ENCODE assay signal across 9 cellular contexts in genomic region chr1:88801575-88802208, GRCh38.
A peak's percentile ranks its signal among the peaks of the same experiment; 100 is the strongest.
DNase-seq lines count a peak whose midpoint lies in the region; ATAC-seq and TF ChIP-seq lines count a peak whose summit lies in the region.
"Had no signal": no experiment of that assay in that cellular context is flagged by ENCODE, and none has a peak within 500 bp of the region (broad histone marks: within the 10 kb centered on the region; RNA-seq: fewer than 3 reads in every experiment).

No MANE protein-coding gene starts in this region.

- H3K4me3 ChIP-seq in HEK293 (ENCODE audit: low read depth, low read length): no peak overlapping the region
- H3K4me3 ChIP-seq in foreskin fibroblast (ENCODE audit: low read depth in 1 of 2, low read length in 2 of 2): no peak overlapping the region
- no peak overlapping the region for H3K4me3 ChIP-seq in H7 (ENCODE audit: insufficient read depth, low read depth, low read length)

- no peaks in the 10 kb centered on the region for H3K27me3 ChIP-seq in CD4-positive, alpha-beta T cell (ENCODE audit: control insufficient read depth, insufficient read depth, low read length)
- no peaks in the 10 kb centered on the region for H3K27me3 ChIP-seq in H7 (ENCODE audit: control insufficient read depth, insufficient read depth, low read length)

- no peaks in the 10 kb centered on the region for H3K4me1 ChIP-seq in HEK293 (ENCODE audit: control insufficient read depth, insufficient read depth, low read length)

- H3K36me3 ChIP-seq in HEK293 (ENCODE audit: control insufficient read depth in 2 of 2, insufficient read depth in 1 of 2, low read length in 2 of 2) (peaks cover 8 to 58% of the 10 kb centered on the region in 2 experiments), H7 (replicated peaks; ENCODE audit: control insufficient read depth, insufficient read depth, low read length) (peaks cover 5% of the 10 kb centered on the region)

- H3K9me3 ChIP-seq in HEK293 (ENCODE audit: control insufficient read depth, insufficient read depth, low read depth, low read length): no peaks in the 10 kb centered on the region
- H3K9me3 ChIP-seq in CD4-positive, alpha-beta T cell (ENCODE audit: control insufficient read depth, low read length): no peaks in the 10 kb centered on the region

- H3K27me3 Mint-ChIP-seq in CD14-positive monocyte (ENCODE audit: low read depth in 3 of 3): no peaks in the 10 kb centered on the region
- H3K27me3 Mint-ChIP-seq in T-helper 1 cell treated with Interleukin-12 subunit alpha and Interleukin-12 subunit beta and Interleukin-4 antibody, amounts not matched to agents 30 μg/mL and 1 μg/mL, for 36 hours (ENCODE audit: low read depth): no peaks in the 10 kb centered on the region
- H3K27me3 Mint-ChIP-seq in CD4-positive, alpha-beta T cell: no peaks in the 10 kb centered on the region

- DNase-seq in CD14-positive monocyte (ENCODE audit: low spot score) (no peak), foreskin fibroblast (peak; percentile 7 to 33), cardiac septum (ENCODE audit: low spot score) (no peak), H7 (no peak), activated gamma-delta T cell (lab: John Stamatoyannopoulos, UW) (no peak)
- DNase-seq in CD4-positive, alpha-beta T cell: no peak
- DNase-seq: natural killer cell had no signal

- peak overlapping the region in 6 of 7 donors; percentile 12 to 65 (median 40) for H3K27ac Mint-ChIP-seq in CD14-positive monocyte
- peak overlapping the region; percentile 68 for H3K27ac Mint-ChIP-seq in T-helper 1 cell treated with Interleukin-12 subunit alpha and Interleukin-12 subunit beta and Interleukin-4 antibody, amounts not matched to agents 30 μg/mL and 1 μg/mL, for 36 hours
- no peak overlapping the region for H3K27ac Mint-ChIP-seq in CD4-positive, alpha-beta T cell

- intact Hi-C loops in CD14-positive monocyte (cut with micrococcal nuclease): no loop called here
- intact Hi-C loops in cardiac septum (cut with DNase I): no loop called here
- intact Hi-C loops in CD4-positive, alpha-beta T cell (cut with DNase I, micrococcal nuclease): loop anchor here in 1 of 2 experiments (5.0 kb wide), 1 partner anchor 76 kb away; no protein-coding TSS in a partner anchor

- peaks cover 22% of the 10 kb centered on the region for H3K4me1 Mint-ChIP-seq in CD14-positive monocyte
- peaks cover 16% of the 10 kb centered on the region for H3K4me1 Mint-ChIP-seq in T-helper 1 cell treated with Interleukin-12 subunit alpha and Interleukin-12 subunit beta and Interleukin-4 antibody, amounts not matched to agents 30 μg/mL and 1 μg/mL, for 36 hours (ENCODE audit: low read depth)
- H3K4me1 Mint-ChIP-seq in CD4-positive, alpha-beta T cell (ENCODE audit: low read depth): peaks cover 13% of the 10 kb centered on the region

- H3K27ac ChIP-seq in HEK293 (ENCODE audit: extremely low read depth, low read depth, low read length): no peak overlapping the region; the same call in 1 of the 2 replicates
- H3K27ac ChIP-seq in CD4-positive, alpha-beta T cell (ENCODE audit: low read depth, low read length): no peak overlapping the region

- ATAC-seq in CD4-positive, alpha-beta T cell (ENCODE audit: poor library complexity): no peak
- ATAC-seq: natural killer cell had no signal

- peaks cover 66 to 80% of the 10 kb centered on the region in 2 donors for H3K36me3 Mint-ChIP-seq in CD14-positive monocyte
- H3K36me3 Mint-ChIP-seq in T-helper 1 cell treated with Interleukin-12 subunit alpha and Interleukin-12 subunit beta and Interleukin-4 antibody, amounts not matched to agents 30 μg/mL and 1 μg/mL, for 36 hours (ENCODE audit: low read depth): peaks cover 43% of the 10 kb centered on the region
- peaks cover 75% of the 10 kb centered on the region for H3K36me3 Mint-ChIP-seq in CD4-positive, alpha-beta T cell (ENCODE audit: low read depth)
- H3K36me3 Mint-ChIP-seq: natural killer cell had no signal

- no peak for TF ChIP-seq CTCF in CD14-positive monocyte (IDR thresholded peaks at IDR 0.05)
- no peak for TF ChIP-seq CTCF in HEK293 (tag by site-specific recombination; IDR thresholded peaks at IDR 0.05)
- TF ChIP-seq CTCF in foreskin fibroblast (IDR thresholded peaks at IDR 0.05; ENCODE audit: low read depth, low read length): no peak
- no peak for TF ChIP-seq CTCF in CD4-positive, alpha-beta T cell (IDR thresholded peaks at IDR 0.05)

- no peak overlapping the region for H3K4me3 Mint-ChIP-seq in CD14-positive monocyte
- H3K4me3 Mint-ChIP-seq in T-helper 1 cell treated with Interleukin-12 subunit alpha and Interleukin-12 subunit beta and Interleukin-4 antibody, amounts not matched to agents 30 μg/mL and 1 μg/mL, for 36 hours: no peak overlapping the region
- no peak overlapping the region for H3K4me3 Mint-ChIP-seq in CD4-positive, alpha-beta T cell
- H3K4me3 Mint-ChIP-seq: natural killer cell had no signal

- POLR2A ChIA-PET in HEK293 (lab: Yijun Ruan, JAX): interaction anchor here (0.6 kb wide), 1 partner anchor 22 kb away, joined by 3 read pairs; no protein-coding TSS in a partner anchor
- POLR2A ChIA-PET in CD4-positive, alpha-beta T cell (lab: Charles Lee): interaction anchor here (1.0 kb wide), 1 partner anchor 21 kb away, joined by 3 read pairs; no protein-coding TSS in a partner anchor

- H3K9me3 Mint-ChIP-seq in CD14-positive monocyte: peaks cover 0 to 23% (median 16%) of the 10 kb centered on the region in 7 donors
- H3K9me3 Mint-ChIP-seq in T-helper 1 cell treated with Interleukin-12 subunit alpha and Interleukin-12 subunit beta and Interleukin-4 antibody, amounts not matched to agents 30 μg/mL and 1 μg/mL, for 36 hours: peaks cover 12% of the 10 kb centered on the region
- no peaks in the 10 kb centered on the region for H3K9me3 Mint-ChIP-seq in CD4-positive, alpha-beta T cell
- H3K9me3 Mint-ChIP-seq: natural killer cell had no signal

- CTCF ChIA-PET in HEK293 (lab: Yijun Ruan, JAX): interaction anchor here (0.6 to 2.1 kb wide), 7 partner anchors 9 to 75 kb away, joined by 3 to 8 read pairs (median 3); no protein-coding TSS in a partner anchor
- CTCF ChIA-PET in CD4-positive, alpha-beta T cell (lab: Charles Lee): interaction anchor here (1.1 kb wide), 1 partner anchor 12 kb away, joined by 3 read pairs; no protein-coding TSS in a partner anchor

TF ChIP-seq in HEK293, 187 proteins besides CTCF, POLR2A, EP300 and RAD21:
- TF ChIP-seq ZNF302 (tag by site-specific recombination; IDR thresholded peaks at IDR 0.05; ENCODE audit: low read depth) (no peak), ZNF354C (tag by site-specific recombination; IDR thresholded peaks at IDR 0.05; ENCODE audit: borderline replicate concordance, low read depth) (no peak), SETDB1 (IDR thresholded peaks at IDR 0.05; ENCODE audit: insufficient read length, low read length) (peak; percentile 99), ZNF248 (tag by site-specific recombination; IDR thresholded peaks at IDR 0.05) (no peak), TRIM28 (IDR thresholded peaks at IDR 0.05; ENCODE audit: borderline replicate concordance, low read length) (peak; percentile 86), ZNF529 (tag by site-specific recombination; IDR thresholded peaks at IDR 0.05; ENCODE audit: insufficient replicate concordance) (no peak)
- TF ChIP-seq, protein P1, sequence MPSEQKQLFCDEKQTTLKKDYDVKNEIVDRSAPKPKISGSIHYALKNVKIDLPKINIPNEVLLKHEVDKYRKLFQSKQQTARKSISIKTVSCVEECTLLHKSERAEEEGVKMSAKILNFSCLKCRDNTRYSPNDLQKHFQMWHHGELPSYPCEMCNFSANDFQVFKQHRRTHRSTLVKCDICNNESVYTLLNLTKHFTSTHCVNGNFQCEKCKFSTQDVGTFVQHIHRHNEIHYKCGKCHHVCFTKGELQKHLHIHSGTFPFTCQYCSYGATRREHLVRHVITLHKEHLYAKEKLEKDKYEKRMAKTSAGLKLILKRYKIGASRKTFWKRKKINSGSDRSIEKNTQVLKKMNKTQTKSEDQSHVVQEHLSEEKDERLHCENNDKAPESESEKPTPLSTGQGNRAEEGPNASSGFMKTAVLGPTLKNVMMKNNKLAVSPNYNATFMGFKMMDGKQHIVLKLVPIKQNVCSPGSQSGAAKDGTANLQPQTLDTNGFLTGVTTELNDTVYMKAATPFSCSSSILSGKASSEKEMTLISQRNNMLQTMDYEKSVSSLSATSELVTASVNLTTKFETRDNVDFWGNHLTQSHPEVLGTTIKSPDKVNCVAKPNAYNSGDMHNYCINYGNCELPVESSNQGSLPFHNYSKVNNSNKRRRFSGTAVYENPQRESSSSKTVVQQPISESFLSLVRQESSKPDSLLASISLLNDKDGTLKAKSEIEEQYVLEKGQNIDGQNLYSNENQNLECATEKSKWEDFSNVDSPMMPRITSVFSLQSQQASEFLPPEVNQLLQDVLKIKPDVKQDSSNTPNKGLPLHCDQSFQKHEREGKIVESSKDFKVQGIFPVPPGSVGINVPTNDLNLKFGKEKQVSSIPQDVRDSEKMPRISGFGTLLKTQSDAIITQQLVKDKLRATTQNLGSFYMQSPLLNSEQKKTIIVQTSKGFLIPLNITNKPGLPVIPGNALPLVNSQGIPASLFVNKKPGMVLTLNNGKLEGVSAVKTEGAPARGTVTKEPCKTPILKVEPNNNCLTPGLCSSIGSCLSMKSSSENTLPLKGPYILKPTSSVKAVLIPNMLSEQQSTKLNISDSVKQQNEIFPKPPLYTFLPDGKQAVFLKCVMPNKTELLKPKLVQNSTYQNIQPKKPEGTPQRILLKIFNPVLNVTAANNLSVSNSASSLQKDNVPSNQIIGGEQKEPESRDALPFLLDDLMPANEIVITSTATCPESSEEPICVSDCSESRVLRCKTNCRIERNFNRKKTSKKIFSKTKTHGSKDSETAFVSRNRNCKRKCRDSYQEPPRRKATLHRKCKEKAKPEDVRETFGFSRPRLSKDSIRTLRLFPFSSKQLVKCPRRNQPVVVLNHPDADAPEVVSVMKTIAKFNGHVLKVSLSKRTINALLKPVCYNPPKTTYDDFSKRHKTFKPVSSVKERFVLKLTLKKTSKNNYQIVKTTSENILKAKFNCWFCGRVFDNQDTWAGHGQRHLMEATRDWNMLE (tag by site-specific recombination; conservative IDR thresholded peaks at IDR 0.05; ENCODE audit: low read depth): 0 out of 2 replicates have a peak, but pooled peaks have one; percentile 26
- TF ChIP-seq, protein P2, sequence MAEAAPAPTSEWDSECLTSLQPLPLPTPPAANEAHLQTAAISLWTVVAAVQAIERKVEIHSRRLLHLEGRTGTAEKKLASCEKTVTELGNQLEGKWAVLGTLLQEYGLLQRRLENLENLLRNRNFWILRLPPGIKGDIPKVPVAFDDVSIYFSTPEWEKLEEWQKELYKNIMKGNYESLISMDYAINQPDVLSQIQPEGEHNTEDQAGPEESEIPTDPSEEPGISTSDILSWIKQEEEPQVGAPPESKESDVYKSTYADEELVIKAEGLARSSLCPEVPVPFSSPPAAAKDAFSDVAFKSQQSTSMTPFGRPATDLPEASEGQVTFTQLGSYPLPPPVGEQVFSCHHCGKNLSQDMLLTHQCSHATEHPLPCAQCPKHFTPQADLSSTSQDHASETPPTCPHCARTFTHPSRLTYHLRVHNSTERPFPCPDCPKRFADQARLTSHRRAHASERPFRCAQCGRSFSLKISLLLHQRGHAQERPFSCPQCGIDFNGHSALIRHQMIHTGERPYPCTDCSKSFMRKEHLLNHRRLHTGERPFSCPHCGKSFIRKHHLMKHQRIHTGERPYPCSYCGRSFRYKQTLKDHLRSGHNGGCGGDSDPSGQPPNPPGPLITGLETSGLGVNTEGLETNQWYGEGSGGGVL (tag by site-specific recombination; IDR thresholded peaks at IDR 0.05): no peak

Comparison
In these comparisons a context has a peak if more than half of its experiments do, and no peak if none do; other contexts are left out.
1. DNase-seq: peak in foreskin fibroblast (2 of 2); none in CD14-positive monocyte (single experiment), cardiac septum (single experiment), CD4-positive, alpha-beta T cell (0 of 10), H7 (single experiment) and activated gamma-delta T cell (single experiment).